In genomic region chr11:89491141-89491690, GRCh38 we compare ENCODE assay signal across 1 cellular context.
TF ChIP-seq lines count a peak whose summit lies in the region.

Gene NOX4 (minus strand): TSS chr11:89491375. CDS start chr11:89491246, 129 bp downstream.

TF ChIP-seq in WTC11, 78 proteins besides CTCF, POLR2A, EP300 and RAD21 (continued from another document):
- TF ChIP-seq HMGXB4 (CRISPR knock-in tag; IDR thresholded peaks at IDR 0.05) = peak; percentile 53; the same call in 1 of the 2 replicates
- 0 out of 2 replicates have a peak, but pooled peaks have one; percentile 20 for TF ChIP-seq ZBTB21 (CRISPR knock-in tag; IDR thresholded peaks at IDR 0.05; ENCODE audit: borderline replicate concordance)
